Comparison of ENCODE assay signal across 1 cellular context in the genomic region with DNA sequence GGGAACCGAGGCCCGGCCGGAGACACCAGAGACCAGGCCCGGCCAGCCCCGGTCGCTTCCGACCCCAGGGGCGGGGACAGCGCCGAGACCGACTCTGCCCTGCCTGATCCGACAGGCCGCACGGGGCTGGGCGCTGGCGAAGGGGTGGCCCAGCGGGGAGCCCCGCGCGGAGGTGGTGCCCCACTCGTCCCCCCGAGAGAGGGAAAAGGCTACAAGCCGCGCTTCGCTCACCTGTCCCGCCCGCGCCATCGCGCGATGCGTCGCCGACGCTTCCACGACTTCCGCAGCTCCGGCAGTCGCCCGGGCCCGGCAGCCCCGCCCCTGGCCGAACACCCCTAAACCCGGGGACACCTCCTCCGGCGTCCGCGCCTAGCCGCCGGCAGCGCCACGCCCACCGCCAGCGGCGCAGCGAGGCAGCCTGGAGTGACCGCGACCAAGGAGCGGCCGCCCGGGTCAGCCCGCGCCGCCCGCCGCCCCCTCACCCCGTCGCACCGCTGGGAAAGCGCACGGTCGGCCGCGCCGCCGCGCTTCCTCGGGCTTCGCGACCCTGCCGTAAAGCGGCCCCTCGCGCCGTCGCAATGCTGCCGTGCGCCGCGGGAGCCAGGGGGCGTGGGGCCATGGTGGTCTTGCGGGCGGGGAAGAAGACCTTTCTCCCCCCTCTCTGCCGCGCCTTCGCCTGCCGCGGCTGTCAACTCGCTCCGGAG.
TF ChIP-seq lines count a peak whose summit lies in the region.

BAG5 (minus strand) TSS at position 273 of the 704 bp plus-strand sequence. CDS start 1,493 bp downstream, outside the sequence.
COA8 (plus strand) TSS at position 576 of the 704 bp plus-strand sequence; CDS start at position 618, 42 bp downstream.

TF ChIP-seq in HCT116, 20 proteins besides CTCF, POLR2A, EP300 and RAD21 (continued from another document):
- TF ChIP-seq ZBTB33 (IDR thresholded peaks at IDR 0.05; ENCODE audit: extremely low read depth, insufficient replicate concordance, low read length) (no peak), ZFX (IDR thresholded peaks at IDR 0.05) (peak; percentile 88), ELF1 (IDR thresholded peaks at IDR 0.05; ENCODE audit: borderline replicate concordance, low read depth) (peak; percentile 51), EZH2 (IDR thresholded peaks at IDR 0.05) (no peak), ZNF274 (IDR thresholded peaks at IDR 0.05; ENCODE audit: low read depth, low read length) (no peak), EGR1 (IDR thresholded peaks at IDR 0.05; ENCODE audit: low read depth) (peak; percentile 71; the same call in 1 of the 2 replicates), CEBPB (IDR thresholded peaks at IDR 0.05; ENCODE audit: low read depth) (no peak), REST (IDR thresholded peaks at IDR 0.05; ENCODE audit: low read depth) (no peak), YY1 (IDR thresholded peaks at IDR 0.05; ENCODE audit: extremely low read depth, insufficient replicate concordance, low read depth, low read length) (peak; percentile 57), POLR2AphosphoS5 (IDR thresholded peaks at IDR 0.05; ENCODE audit: low read depth, low read length) (peak; percentile 63), FOSL1 (IDR thresholded peaks at IDR 0.05; ENCODE audit: low read depth) (no peak), SP1 (IDR thresholded peaks at IDR 0.05; ENCODE audit: low read depth) (peak; percentile 85), SRF (IDR thresholded peaks at IDR 0.05; ENCODE audit: low read depth) (no peak; the same call in 1 of the 2 replicates), EZH2phosphoT487 (IDR thresholded peaks at IDR 0.05; ENCODE audit: borderline replicate concordance) (no peak), CBX3 (IDR thresholded peaks at IDR 0.05; ENCODE audit: low read depth) (no peak), JUND (IDR thresholded peaks at IDR 0.05) (no peak), TCF7L2 (IDR thresholded peaks at IDR 0.05; ENCODE audit: borderline replicate concordance, extremely low read depth, insufficient read depth, insufficient read length) (peak; percentile 24)
- TF ChIP-seq, protein P1, sequence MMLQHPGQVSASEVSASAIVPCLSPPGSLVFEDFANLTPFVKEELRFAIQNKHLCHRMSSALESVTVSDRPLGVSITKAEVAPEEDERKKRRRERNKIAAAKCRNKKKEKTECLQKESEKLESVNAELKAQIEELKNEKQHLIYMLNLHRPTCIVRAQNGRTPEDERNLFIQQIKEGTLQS (IDR thresholded peaks at IDR 0.05): no peak
- TF ChIP-seq, protein P2, sequence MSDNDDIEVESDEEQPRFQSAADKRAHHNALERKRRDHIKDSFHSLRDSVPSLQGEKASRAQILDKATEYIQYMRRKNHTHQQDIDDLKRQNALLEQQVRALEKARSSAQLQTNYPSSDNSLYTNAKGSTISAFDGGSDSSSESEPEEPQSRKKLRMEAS (IDR thresholded peaks at IDR 0.05): peak; percentile 57
